23 cellular contexts compared by ENCODE assay signal in the genomic region with DNA sequence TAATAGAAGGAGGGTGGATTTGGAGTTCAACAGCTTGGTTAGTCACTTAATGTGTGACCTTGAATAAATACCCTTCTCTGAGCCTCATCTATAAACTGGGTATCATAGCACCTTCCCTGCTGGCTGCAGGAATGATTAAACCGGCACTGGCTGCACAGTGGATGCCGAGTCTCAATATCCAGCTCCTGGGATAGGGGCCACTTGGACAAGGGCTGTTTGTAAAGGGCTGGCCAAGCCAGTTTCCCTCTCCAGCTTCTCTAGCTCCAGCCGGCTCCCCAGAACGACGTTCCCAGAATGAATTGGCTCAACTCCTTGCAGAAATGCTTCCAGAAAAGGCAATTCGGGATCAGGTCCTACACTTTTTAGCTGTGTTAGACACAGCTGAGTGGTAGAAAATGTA. TPM values are rescaled to one million over a fixed set of nuclear protein-coding genes. Genes with fewer than 3 reads are reported as not detected.
DNase-seq lines count a peak whose midpoint lies in the region; ATAC-seq, FAIRE-seq and TF ChIP-seq lines count a peak whose summit lies in the region.
"Had no signal": no experiment of that assay in that cellular context is flagged by ENCODE, and none has a peak within 500 bp of the region (broad histone marks: within the 10 kb centered on the region; RNA-seq: fewer than 3 reads in every experiment).

No MANE protein-coding gene starts in this region.

- H3K4me1 ChIP-seq in K562 (replicated peaks in 1 of 2; ENCODE audit: control insufficient read depth in 2 of 2, insufficient read depth in 2 of 2, low read length in 2 of 2) (peaks cover 21 to 28% of the 10 kb centered on the region in 2 experiments), testis (no peaks in the 10 kb centered on the region), osteoblast (ENCODE audit: insufficient read depth, low read length) (peaks cover 12% of the 10 kb centered on the region)

- H4K20me1 ChIP-seq in K562 (replicated peaks; ENCODE audit: control insufficient read depth, insufficient read depth, low read length) (no peaks in the 10 kb centered on the region), osteoblast (ENCODE audit: insufficient read depth, low read length) (no peaks in the 10 kb centered on the region)

- peaks cover 2% of the 10 kb centered on the region for H3K36me3 Mint-ChIP-seq in activated naive CD4-positive, alpha-beta T cell treated with anti-CD3 and anti-CD28 coated beads, Interleukin-2, amount 10 ng/mL, durations not matched to agents 7 days and 5 days
- H3K36me3 Mint-ChIP-seq: CD4-positive, CD25-positive, alpha-beta regulatory T cell had no signal

- peaks cover 8% of the 10 kb centered on the region for H3K4me1 Mint-ChIP-seq in activated naive CD4-positive, alpha-beta T cell treated with anti-CD3 and anti-CD28 coated beads, Interleukin-2, amount 10 ng/mL, durations not matched to agents 7 days and 5 days
- H3K4me1 Mint-ChIP-seq: IgD-negative memory B cell had no signal

- WGBS in K562 (ENCODE audit: insufficient coverage, low coverage, missing lambda C conversion rate), result 89% methylated on average over 6 of the region's 6 CpGs
- WGBS in testis, 2 donors, result 53% methylated on average over 6 of the region's 6 CpGs; no CpG with 5 or more reads in 1 of the 2 donors

- DNase-seq in K562 (ENCODE audit: extremely low read depth in 1 of 4, low spot score in 3 of 4) (no peak), cardiac septum (ENCODE audit: low spot score) (peak; percentile 41), islet precursor cell (peak; percentile 42), testis (peak; percentile 73), NCI-H1048 (lab: John Stamatoyannopoulos, UW) (no peak), osteoblast (ENCODE audit: insufficient read length, low spot score, missing footprints) (no peak)
- no peak for DNase-seq in activated naive CD4-positive, alpha-beta T cell treated with anti-CD3 and anti-CD28 coated beads, Interleukin-2, amount 10 ng/mL, durations not matched to agents 7 days and 5 days
- no peak for DNase-seq in stimulated activated CD8-positive, alpha-beta memory T cell treated with anti-CD3 and anti-CD28 coated beads, Interleukin-4, amount 100 ng/mL, for 48 hours
- DNase-seq: CD4-positive, CD25-positive, alpha-beta regulatory T cell; GM23248; H9; NCI-H1092; NCI-H1417 treated with DMSO at 0.1 percent for 48 hours; NCI-H1694 treated with DMSO at 0.1 percent for 48 hours; NCI-H2081 treated with DMSO at 0.1 percent for 48 hours; NCI-H2171; NCI-H226; NCI-H510A; NCI-H69; RPMI8226; SHP77 treated with DMSO at 0.1 percent for 48 hours had no signal

- no peak overlapping the region for H3K4me3 Mint-ChIP-seq in activated naive CD4-positive, alpha-beta T cell treated with anti-CD3 and anti-CD28 coated beads, Interleukin-2, amount 10 ng/mL, durations not matched to agents 7 days and 5 days
- H3K4me3 Mint-ChIP-seq: CD4-positive, CD25-positive, alpha-beta regulatory T cell; H9; IgD-negative memory B cell had no signal

- H3K36me3 ChIP-seq in K562 (ENCODE audit: control insufficient read depth, insufficient read depth, low read length) (no peaks in the 10 kb centered on the region; the same call in 2 of the 3 replicates), testis (ENCODE audit: low read depth, missing control alignments) (no peaks in the 10 kb centered on the region), osteoblast (ENCODE audit: insufficient read depth, low read length) (no peaks in the 10 kb centered on the region)

- H3K27me3 Mint-ChIP-seq in activated naive CD4-positive, alpha-beta T cell treated with anti-CD3 and anti-CD28 coated beads, Interleukin-2, amount 10 ng/mL, durations not matched to agents 7 days and 5 days, result peaks cover 26% of the 10 kb centered on the region

- TF ChIP-seq RAD21 in K562 (CRISPR knock-in tag; conservative IDR thresholded peaks at IDR 0.05 in 1 of 2, IDR thresholded peaks at IDR 0.05 in 1 of 2), result no peak

- H3K79me2 ChIP-seq in K562 (ENCODE audit: control insufficient read depth, insufficient read depth, low read length) (no peaks in the 10 kb centered on the region), osteoblast (ENCODE audit: insufficient read depth, low read length) (no peaks in the 10 kb centered on the region)

- H3K4me2 ChIP-seq in K562 (ENCODE audit: insufficient read depth, low read length), result no peak overlapping the region
- no peak overlapping the region for H3K4me2 ChIP-seq in osteoblast (ENCODE audit: insufficient read depth, low read length)

- no peak overlapping the region for H3K9ac ChIP-seq in K562 (ENCODE audit: insufficient read depth in 1 of 2, low read depth in 2 of 2, low read length in 2 of 2)
- H3K9ac ChIP-seq: GM23248 had no signal

- intact Hi-C loops in K562 (cut with micrococcal nuclease), result no loop called here
- intact Hi-C loops in cardiac septum (cut with DNase I), result loop anchor here (10.0 kb wide), 1 partner anchor 217 kb away; no protein-coding TSS in a partner anchor
- intact Hi-C loops in testis (cut with DNase I; ENCODE audit: low total_unique reads), result no loop called here

- no peak for FAIRE-seq in K562 (lab: Jason Lieb, UNC)
- FAIRE-seq: D721Med had no signal

- H3K27ac Mint-ChIP-seq in activated naive CD4-positive, alpha-beta T cell treated with anti-CD3 and anti-CD28 coated beads, Interleukin-2, amount 10 ng/mL, durations not matched to agents 7 days and 5 days, result no peak overlapping the region
- H3K27ac Mint-ChIP-seq: CD4-positive, CD25-positive, alpha-beta regulatory T cell; H9; IgD-negative memory B cell had no signal

- no peak for ATAC-seq in K562

- H3K27me3 ChIP-seq in K562 (ENCODE audit: control insufficient read depth in 2 of 2, insufficient read depth in 2 of 2, low read length in 2 of 2) (no peaks in the 10 kb centered on the region), testis (no peaks in the 10 kb centered on the region), osteoblast (ENCODE audit: insufficient read depth, low read length) (peaks cover 3% of the 10 kb centered on the region)

- POLR2A ChIA-PET in K562 (lab: Yijun Ruan, JAX), result interaction anchor here (0.6 to 1.2 kb wide), 2 partner anchors 14 to 1237 kb away, joined by 3 to 6 read pairs; no protein-coding TSS in a partner anchor

- TF ChIP-seq CTCF in K562 (IDR thresholded peaks at IDR 0.05 in 2 of 3, conservative IDR thresholded peaks at IDR 0.05 in 1 of 3; ENCODE audit: insufficient read depth in 2 of 3, low read depth in 1 of 3, low read length in 3 of 3), result no peak
- TF ChIP-seq CTCF in testis (IDR thresholded peaks at IDR 0.05), result no peak
- TF ChIP-seq CTCF in osteoblast (IDR thresholded peaks at IDR 0.05; ENCODE audit: extremely low read depth, low read depth, low read length), result no peak

- H2AFZ ChIP-seq in K562 (ENCODE audit: low read depth, low read length) (0 out of 2 replicates have a peak overlapping the region, but pooled peaks have one; percentile 6), osteoblast (ENCODE audit: low read length) (no peak overlapping the region)
- H2AFZ ChIP-seq: GM23248 had no signal

- no peaks in the 10 kb centered on the region for H3K9me1 ChIP-seq in K562 (ENCODE audit: control insufficient read depth, insufficient read depth, low read length)

- TF ChIP-seq EP300 in K562 (IDR thresholded peaks at IDR 0.05; ENCODE audit: low read length), result no peak

- H3K9me3 ChIP-seq in K562 (replicated peaks; ENCODE audit: control insufficient read depth, insufficient read depth, low read depth, low read length), result peaks cover 26% of the 10 kb centered on the region
- H3K9me3 ChIP-seq in testis, result no peaks in the 10 kb centered on the region
- no peaks in the 10 kb centered on the region for H3K9me3 ChIP-seq in osteoblast (ENCODE audit: low read depth, low read length)

- no TSS peak for BruUV-seq in K562 (replicated peaks; lab: Mats Ljungman, UMichigan)

- no peak overlapping the region for H3K4me3 ChIP-seq in K562
- no peak overlapping the region for H3K4me3 ChIP-seq in testis
- H3K4me3 ChIP-seq in osteoblast (ENCODE audit: insufficient read depth, low read length), result no peak overlapping the region
- H3K4me3 ChIP-seq: GM23248 had no signal

- CTCF ChIA-PET in K562 (lab: Yijun Ruan, JAX; ENCODE audit: low intra/inter-chr PET ratio), result no interaction called here
- CTCF ChIA-PET in activated naive CD4-positive, alpha-beta T cell treated with anti-CD3 and anti-CD28 coated beads, Interleukin-2, amount 10 ng/mL, durations not matched to agents 7 days and 5 days (lab: Charles Lee), result no interaction called here

- TF ChIP-seq POLR2A in K562 (conservative IDR thresholded peaks at IDR 0.05) (no peak), testis (IDR thresholded peaks at IDR 0.05) (no peak)

- in situ Hi-C loops in K562 (cut with MboI), result no loop called here

- peaks cover 3% of the 10 kb centered on the region for H3K9me3 Mint-ChIP-seq in activated naive CD4-positive, alpha-beta T cell treated with anti-CD3 and anti-CD28 coated beads, Interleukin-2, amount 10 ng/mL, durations not matched to agents 7 days and 5 days

- H3K27ac ChIP-seq in K562 (ENCODE audit: extremely low read depth, low read depth, low read length) (no peak overlapping the region), testis (no peak overlapping the region), osteoblast (ENCODE audit: low read depth, low read length) (no peak overlapping the region)
- H3K27ac ChIP-seq: GM23248 had no signal

RNA-seq across cellular contexts. Expression of a gene that starts 58.8 kb away (rescaled TPM):
- 11.3 and 17.2 TPM in 2 replicates for total RNA-seq in K562 (2011; cell fraction: chromatin; rRNA removed; ENCODE audit: low replicate concordance)
- total RNA-seq in K562 (2011; cell fraction: nucleolus; rRNA removed), result 7.4 and 9.3 TPM in 2 replicates
- total RNA-seq in K562 (2011; cell fraction: nucleoplasm; rRNA removed), result 14.2 and 25.6 TPM in 2 replicates
- 32.6 and 33.8 TPM in 2 replicates for total RNA-seq in K562 (2014; rRNA removed)
- total RNA-seq in K562 (2014; rRNA removed; fragmentation: Illumina TruSeq; extraction: Trizol), result 64.7 and 73.9 TPM in 2 replicates
- total RNA-seq in K562 (2015; rRNA removed; fragmentation: Illumina TruSeq; extraction: Trizol), result 54.4 and 61.2 TPM in 2 replicates
- 38.5 and 46.4 TPM in 2 replicates for total RNA-seq in K562 (2021)
- 34.0 and 48.7 TPM in 2 replicates for polyA plus RNA-seq in K562 (2011; rRNA removed)
- polyA plus RNA-seq in K562 (2011; cell fraction: cytosol; rRNA removed), result 3.6 and 12.9 TPM in 2 replicates
- 3.1 and 6.0 TPM in 2 replicates for polyA plus RNA-seq in K562 (2011; cell fraction: nucleus; rRNA removed)
- 31.9 and 61.8 TPM in 2 replicates for polyA plus RNA-seq in K562 (2012)
- 48.6 and 55.2 TPM in 2 replicates for polyA plus RNA-seq in K562 (2014; fragmentation: Illumina TruSeq; extraction: Trizol)
- polyA plus RNA-seq in K562 (2014; fragmentation: Nextera tagmentation; extraction: Ambion mirVana), result 100 to 1,000 TPM; 180 to 203 TPM
- 61.6 and 75.1 TPM in 2 replicates for polyA plus RNA-seq in K562 (2014; rRNA removed)
- 14.8 and 16.0 TPM in 2 replicates for polyA minus RNA-seq in K562 (2011; rRNA and poly(A)+ RNA removed)
- polyA minus RNA-seq in K562 (2011; cell fraction: cytosol; rRNA and poly(A)+ RNA removed), result 4.3 and 6.0 TPM in 2 replicates
- polyA minus RNA-seq in K562 (2011; cell fraction: nucleus; rRNA and poly(A)+ RNA removed), result 5.5 and 7.6 TPM in 2 replicates
- 13.2 TPM for total RNA-seq in cardiac septum
- 10 to 100 TPM; 13.6 to 14.9 TPM for total RNA-seq in testis
- polyA plus RNA-seq in testis (ENCODE audit: insufficient read depth, low read depth, low replicate concordance), result 21.2 TPM
- 5.1 and 5.6 TPM in 2 replicates for total RNA-seq in osteoblast

RNA-seq across cellular contexts. Expression of a gene that starts 59.0 kb away (rescaled TPM):
- 61.0 and 92.1 TPM in 2 replicates for total RNA-seq in K562 (2011; cell fraction: chromatin; rRNA removed; ENCODE audit: low replicate concordance)
- 32.5 and 33.7 TPM in 2 replicates for total RNA-seq in K562 (2011; cell fraction: nucleolus; rRNA removed)
- 45.0 and 59.2 TPM in 2 replicates for total RNA-seq in K562 (2011; cell fraction: nucleoplasm; rRNA removed)
- 51.8 and 54.1 TPM in 2 replicates for total RNA-seq in K562 (2014; rRNA removed)
- 41.2 and 49.8 TPM in 2 replicates for total RNA-seq in K562 (2014; rRNA removed; fragmentation: Illumina TruSeq; extraction: Trizol)
- total RNA-seq in K562 (2015; rRNA removed; fragmentation: Illumina TruSeq; extraction: Trizol), result 41.3 and 44.2 TPM in 2 replicates
- 44.5 and 54.0 TPM in 2 replicates for total RNA-seq in K562 (2021)
- polyA plus RNA-seq in K562 (2011; rRNA removed), result 25.1 and 25.5 TPM in 2 replicates
- polyA plus RNA-seq in K562 (2011; cell fraction: cytosol; rRNA removed), result 11.7 and 15.8 TPM in 2 replicates
- polyA plus RNA-seq in K562 (2011; cell fraction: nucleus; rRNA removed), result 76.2 and 81.9 TPM in 2 replicates
- 41.7 and 44.5 TPM in 2 replicates for polyA plus RNA-seq in K562 (2012)
- 54.4 and 54.7 TPM in 2 replicates for polyA plus RNA-seq in K562 (2014; fragmentation: Illumina TruSeq; extraction: Trizol)
- 1 to 10 TPM; 3.8 to 4.1 TPM for polyA plus RNA-seq in K562 (2014; fragmentation: Nextera tagmentation; extraction: Ambion mirVana)
- 33.8 and 42.4 TPM in 2 replicates for polyA plus RNA-seq in K562 (2014; rRNA removed)
- polyA minus RNA-seq in K562 (2011; rRNA and poly(A)+ RNA removed), result 30.9 and 32.3 TPM in 2 replicates
- polyA minus RNA-seq in K562 (2011; cell fraction: cytosol; rRNA and poly(A)+ RNA removed), result 24.0 and 24.8 TPM in 2 replicates
- 34.9 and 53.4 TPM in 2 replicates for polyA minus RNA-seq in K562 (2011; cell fraction: nucleus; rRNA and poly(A)+ RNA removed)
- 16.7 TPM for total RNA-seq in cardiac septum
- 10 to 100 TPM; 48.7 to 54.1 TPM for total RNA-seq in testis
- polyA plus RNA-seq in testis (ENCODE audit: insufficient read depth, low read depth, low replicate concordance), result 25.1 TPM
- 50.1 and 52.1 TPM in 2 replicates for total RNA-seq in osteoblast

Comparison
In these comparisons a context has a peak if more than half of its experiments do, and no peak if none do; other contexts are left out.
1. DNase-seq: peak in cardiac septum (single experiment), islet precursor cell (single experiment) and testis (single experiment); none in K562 (0 of 4), activated naive CD4-positive, alpha-beta T cell treated with anti-CD3 and anti-CD28 coated beads, Interleukin-2, amount 10 ng/mL, durations not matched to agents 7 days and 5 days (single experiment), NCI-H1048 (single experiment), osteoblast (single experiment) and stimulated activated CD8-positive, alpha-beta memory T cell treated with anti-CD3 and anti-CD28 coated beads, Interleukin-4, amount 100 ng/mL, for 48 hours (single experiment).